In genomic region chr11:114571712-114572111, GRCh38 we compare ENCODE assay signal across 21 cellular contexts. TPM values are rescaled to one million over a fixed set of nuclear protein-coding genes. Genes with fewer than 3 reads are reported as not detected.
A peak's percentile ranks its signal among the peaks of the same experiment; 100 is the strongest.
DNase-seq lines count a peak whose midpoint lies in the region; ATAC-seq, FAIRE-seq and TF ChIP-seq lines count a peak whose summit lies in the region.
"Had no signal": no experiment of that assay in that cellular context is flagged by ENCODE, and none has a peak within 500 bp of the region (broad histone marks: within the 10 kb centered on the region; RNA-seq: fewer than 3 reads in every experiment).

No MANE protein-coding gene starts in this region.

- H2AFZ ChIP-seq in HepG2 (ENCODE audit: low read length) (no peak overlapping the region), SU-DHL-6 (ENCODE audit: low read depth, low read length, severe bottlenecking) (no peak overlapping the region)

- CTCF ChIA-PET in HepG2 (lab: Yijun Ruan, JAX; ENCODE audit: low intra/inter-chr PET ratio, low total read pairs), result interaction anchor here (1.2 kb wide), 1 partner anchor 232 kb away, joined by 3 read pairs; no protein-coding TSS in a partner anchor

- H3K36me3 ChIP-seq in HepG2 (replicated peaks in 1 of 2; ENCODE audit: control insufficient read depth in 1 of 2, insufficient read depth in 2 of 2, low read length in 2 of 2), result no peaks in the 10 kb centered on the region
- H3K36me3 ChIP-seq in right lobe of liver, result no peaks in the 10 kb centered on the region
- H3K36me3 ChIP-seq in SU-DHL-6 (ENCODE audit: low read length), result no peaks in the 10 kb centered on the region

- WGBS in HepG2 (ENCODE audit: low lambda C conversion rate), result 0% methylated on average over 1 of the region's 1 CpG
- 0% methylated on average over 1 of the region's 1 CpG for WGBS in right lobe of liver (ENCODE audit: insufficient coverage, low coverage, low lambda C conversion rate, missing lambda C conversion rate)

- H3K4me1 Mint-ChIP-seq in natural killer cell treated with Interleukin-12 subunit alpha and Interleukin-12 subunit beta and Interleukin-15 and Interleukin-18, amount 100 ng/mL, for 72 hours (ENCODE audit: low read depth in 2 of 2), result no peaks in the 10 kb centered on the region
- H3K4me1 Mint-ChIP-seq: CD4-positive, alpha-beta memory T cell had no signal

- H3K27ac ChIP-seq in HepG2 (ENCODE audit: extremely low read length, insufficient read depth, low read length), result no peak overlapping the region
- H3K27ac ChIP-seq in right lobe of liver, result no peak overlapping the region
- H3K27ac ChIP-seq in SU-DHL-6 (ENCODE audit: low read depth, low read length), result no peak overlapping the region
- H3K27ac ChIP-seq: HL-60 had no signal

- BruUV-seq in HepG2 (replicated peaks; lab: Mats Ljungman, UMichigan), result no TSS peak

- H3K9ac ChIP-seq in HepG2 (ENCODE audit: insufficient read depth, low read depth, low read length), result no peak overlapping the region
- H3K9ac ChIP-seq in SU-DHL-6 (ENCODE audit: low read length), result no peak overlapping the region

- TF ChIP-seq EP300 in HepG2 (IDR thresholded peaks at IDR 0.05; ENCODE audit: low read depth in 2 of 2, low read length in 2 of 2) (no peak), HepG2 (CRISPR knock-in tag; IDR thresholded peaks at IDR 0.05; ENCODE audit: borderline replicate concordance) (no peak)

- FAIRE-seq in HepG2 (lab: Jason Lieb, UNC) (no peak), HTR-8/SVneo (lab: Jason Lieb, UNC) (peak; percentile 48)
- FAIRE-seq: A204.1, D721Med had no signal

- no peaks in the 10 kb centered on the region for H3K9me3 ChIP-seq in HepG2 (ENCODE audit: low read length)
- no peaks in the 10 kb centered on the region for H3K9me3 ChIP-seq in right lobe of liver
- no peaks in the 10 kb centered on the region for H3K9me3 ChIP-seq in SU-DHL-6 (ENCODE audit: insufficient read depth, low read length)

- H3K4me3 Mint-ChIP-seq in natural killer cell treated with Interleukin-12 subunit alpha and Interleukin-12 subunit beta and Interleukin-15 and Interleukin-18, amount 100 ng/mL, for 72 hours, result no peak overlapping the region
- H3K4me3 Mint-ChIP-seq: CD4-positive, alpha-beta memory T cell had no signal

- H3K27me3 Mint-ChIP-seq in natural killer cell treated with Interleukin-12 subunit alpha and Interleukin-12 subunit beta and Interleukin-15 and Interleukin-18, amount 100 ng/mL, for 72 hours, result peaks cover 6 to 26% of the 10 kb centered on the region in 2 donors

- TF ChIP-seq CTCF in HepG2 (CRISPR knock-in tag; IDR thresholded peaks at IDR 0.05), result peak; percentile 31
- no peak for TF ChIP-seq CTCF in right lobe of liver (IDR thresholded peaks at IDR 0.05)
- TF ChIP-seq CTCF in SU-DHL-6 (IDR thresholded peaks at IDR 0.05; ENCODE audit: insufficient read depth, low read length, poor library complexity, severe bottlenecking), result peak; percentile 12
- TF ChIP-seq CTCF in GM13976 (IDR thresholded peaks at IDR 0.05; ENCODE audit: borderline replicate concordance, control extremely low read depth, extremely low read depth, insufficient read depth, missing control alignments), result no peak

- no peaks in the 10 kb centered on the region for H3K4me1 ChIP-seq in HepG2 (ENCODE audit: insufficient read depth, low read length)
- H3K4me1 ChIP-seq in right lobe of liver, result no peaks in the 10 kb centered on the region

- H3K4me2 ChIP-seq in HepG2 (ENCODE audit: low read depth, low read length) (no peak overlapping the region), SU-DHL-6 (ENCODE audit: low read depth, low read length, poor library complexity, severe bottlenecking) (no peak overlapping the region)

- no peaks in the 10 kb centered on the region for H3K9me3 Mint-ChIP-seq in natural killer cell treated with Interleukin-12 subunit alpha and Interleukin-12 subunit beta and Interleukin-15 and Interleukin-18, amount 100 ng/mL, for 72 hours

- H3K27ac Mint-ChIP-seq in natural killer cell treated with Interleukin-12 subunit alpha and Interleukin-12 subunit beta and Interleukin-15 and Interleukin-18, amount 100 ng/mL, for 72 hours, result no peak overlapping the region
- H3K27ac Mint-ChIP-seq: CD4-positive, alpha-beta memory T cell had no signal

- H3K9me2 ChIP-seq in SU-DHL-6 (replicated peaks; ENCODE audit: insufficient read depth, low read length), result no peaks in the 10 kb centered on the region

- intact Hi-C loops in HepG2 (cut with micrococcal nuclease; ENCODE audit: unreplicated experiment) (loop anchor here (2.0 kb wide), 1 partner anchor 223 kb away; no protein-coding TSS in a partner anchor), right lobe of liver (cut with DNase I) (no loop called here), left ventricle myocardium superior (cut with micrococcal nuclease) (no loop called here)

- H3F3A ChIP-seq in SU-DHL-6 (ENCODE audit: insufficient read depth), result no peaks in the 10 kb centered on the region

- no peak for TF ChIP-seq RAD21 in HepG2 (CRISPR knock-in tag; IDR thresholded peaks at IDR 0.05)

- DNase-seq in HepG2 (ENCODE audit: low spot score) (no peak), right lobe of liver (no peak), HTR-8/SVneo (ENCODE audit: insufficient read length, low spot score) (no peak), left ventricle myocardium superior (no peak), GM13976 (ENCODE audit: low spot score) (no peak)
- no peak for DNase-seq in natural killer cell treated with Interleukin-12 subunit alpha and Interleukin-12 subunit beta and Interleukin-15 and Interleukin-18, amount 100 ng/mL, for 72 hours (ENCODE audit: low spot score)
- DNase-seq: DMS79, HCEC 1CT, NCI-H1105 treated with DMSO at 0.1 percent for 48 hours, NCI-H187, NCI-H345, NCI-H524 treated with DMSO at 0.1 percent for 48 hours had no signal

- H3K79me2 ChIP-seq in HepG2 (ENCODE audit: insufficient read depth, low read length) (no peaks in the 10 kb centered on the region), SU-DHL-6 (ENCODE audit: insufficient read depth, low read length) (no peaks in the 10 kb centered on the region)

- H3K27me3 ChIP-seq in HepG2 (ENCODE audit: control insufficient read depth in 1 of 2, insufficient read depth in 2 of 2, low read length in 2 of 2) (no peaks in the 10 kb centered on the region), right lobe of liver (no peaks in the 10 kb centered on the region), SU-DHL-6 (ENCODE audit: low read length) (no peaks in the 10 kb centered on the region)

- POLR2A ChIA-PET in HepG2 (lab: Yijun Ruan, JAX), result no interaction called here

- TF ChIP-seq POLR2A in HepG2 (IDR thresholded peaks at IDR 0.05; ENCODE audit: insufficient read depth in 1 of 2, low read depth in 2 of 2, low read length in 2 of 2) (no peak), right lobe of liver (IDR thresholded peaks at IDR 0.05) (no peak)

- no peak overlapping the region for H3K4me3 ChIP-seq in HepG2 (replicated peaks in 1 of 3; ENCODE audit: insufficient read depth in 1 of 3, low read depth in 2 of 3, low read length in 3 of 3)
- no peak overlapping the region for H3K4me3 ChIP-seq in right lobe of liver
- H3K4me3 ChIP-seq in SU-DHL-6 (ENCODE audit: insufficient read depth, low read length, poor library complexity, severe bottlenecking), result no peak overlapping the region

- in situ Hi-C loops in HepG2 (cut with HindIII; ENCODE audit: extremely low pct_ligation_motif_present, low pct_unique_long_range_greater_than_20kb) (no loop called here), GM13976 (cut with MboI; ENCODE audit: low sequenced_read_pairs, unreplicated experiment) (no loop called here)

- H4K20me1 ChIP-seq in HepG2 (ENCODE audit: insufficient read depth, low read length) (no peaks in the 10 kb centered on the region), SU-DHL-6 (ENCODE audit: low read depth, low read length) (no peaks in the 10 kb centered on the region)

- ATAC-seq in HepG2 (no peak), right lobe of liver (no peak), HG02798 (IDR thresholded peaks at IDR 0.05; ENCODE audit: poor library complexity, unreplicated experiment) (no peak), left ventricle myocardium superior (no peak)
- no peak for ATAC-seq in natural killer cell treated with Interleukin-12 subunit alpha and Interleukin-12 subunit beta and Interleukin-15 and Interleukin-18, amount 100 ng/mL, for 72 hours

- H3K36me3 Mint-ChIP-seq in natural killer cell treated with Interleukin-12 subunit alpha and Interleukin-12 subunit beta and Interleukin-15 and Interleukin-18, amount 100 ng/mL, for 72 hours, result no peaks in the 10 kb centered on the region
- H3K36me3 Mint-ChIP-seq: CD4-positive, alpha-beta memory T cell had no signal

RNA-seq across cellular contexts. Expression of gene NXPE1, which starts 12.0 kb away (rescaled TPM):
- total RNA-seq in HepG2 (2016; rRNA removed; fragmentation: Illumina TruSeq; extraction: Trizol), result not detected in 2 replicates
- total RNA-seq in HepG2 (2016; cell fraction: cytosol; rRNA removed; fragmentation: Illumina TruSeq; extraction: Trizol; ENCODE audit: low read depth), result not detected in 2 replicates
- not detected in 2 replicates for total RNA-seq in HepG2 (2016; cell fraction: insoluble cytoplasmic fraction; rRNA removed; fragmentation: Illumina TruSeq; extraction: Trizol)
- not detected in 2 replicates for total RNA-seq in HepG2 (2016; cell fraction: membrane; rRNA removed; fragmentation: Illumina TruSeq; extraction: Trizol)
- total RNA-seq in HepG2 (2016; cell fraction: nucleus; rRNA removed; fragmentation: Illumina TruSeq; extraction: Trizol), result not detected in 2 replicates
- polyA plus RNA-seq in HepG2 (2011; rRNA removed), result not detected in 2 replicates
- polyA plus RNA-seq in HepG2 (2011; cell fraction: cytosol; rRNA removed), result not detected in 2 replicates
- polyA plus RNA-seq in HepG2 (2011; cell fraction: nucleus; rRNA removed), result not detected in 2 replicates
- polyA plus RNA-seq in HepG2 (2012), result not detected in 2 replicates
- polyA plus RNA-seq in HepG2 (2016; cell fraction: cytosol; fragmentation: Illumina TruSeq; extraction: Trizol; ENCODE audit: low read depth), result not detected in 2 replicates
- not detected in 2 replicates for polyA plus RNA-seq in HepG2 (2016; cell fraction: insoluble cytoplasmic fraction; fragmentation: Illumina TruSeq; extraction: Trizol; ENCODE audit: low read depth)
- polyA plus RNA-seq in HepG2 (2016; cell fraction: membrane; fragmentation: Illumina TruSeq; extraction: Trizol; ENCODE audit: low read depth), result not detected in 2 replicates
- polyA plus RNA-seq in HepG2 (2016; cell fraction: nucleus; fragmentation: Illumina TruSeq; extraction: Trizol; ENCODE audit: insufficient read depth, low read depth), result not detected in 2 replicates
- polyA minus RNA-seq in HepG2 (2011; rRNA and poly(A)+ RNA removed; ENCODE audit: low replicate concordance), result not detected in 2 replicates
- not detected in 2 replicates for polyA minus RNA-seq in HepG2 (2011; cell fraction: cytosol; rRNA and poly(A)+ RNA removed)
- polyA minus RNA-seq in HepG2 (2011; cell fraction: nucleus; rRNA and poly(A)+ RNA removed), result not detected in 2 replicates
- total RNA-seq in right lobe of liver, result not detected
- total RNA-seq in left ventricle myocardium superior, result not detected
- not detected for total RNA-seq in natural killer cell treated with Interleukin-12 subunit alpha and Interleukin-12 subunit beta and Interleukin-15 and Interleukin-18, amount 100 ng/mL, for 72 hours
- total RNA-seq: CD4-positive, alpha-beta memory T cell; LHCN-M2; T-helper 1 cell treated with Interleukin-12 subunit alpha and Interleukin-12 subunit beta and Interleukin-4 antibody, amounts not matched to agents 30 ng/mL and 1 ng/mL, for 36 hours had no signal
- polyA plus RNA-seq: BJ; CD4-positive, alpha-beta memory T cell had no signal

RNA-seq across cellular contexts. Expression of gene NXPE4, which starts 23.9 kb away (rescaled TPM):
- total RNA-seq in HepG2 (2016; rRNA removed; fragmentation: Illumina TruSeq; extraction: Trizol), result not detected in 2 replicates
- total RNA-seq in HepG2 (2016; cell fraction: cytosol; rRNA removed; fragmentation: Illumina TruSeq; extraction: Trizol; ENCODE audit: low read depth), result not detected in 2 replicates
- not detected in 2 replicates for total RNA-seq in HepG2 (2016; cell fraction: insoluble cytoplasmic fraction; rRNA removed; fragmentation: Illumina TruSeq; extraction: Trizol)
- total RNA-seq in HepG2 (2016; cell fraction: membrane; rRNA removed; fragmentation: Illumina TruSeq; extraction: Trizol), result not detected in 2 replicates
- not detected in 2 replicates for total RNA-seq in HepG2 (2016; cell fraction: nucleus; rRNA removed; fragmentation: Illumina TruSeq; extraction: Trizol)
- polyA plus RNA-seq in HepG2 (2011; rRNA removed), result not detected in 2 replicates
- polyA plus RNA-seq in HepG2 (2011; cell fraction: cytosol; rRNA removed), result not detected in 2 replicates
- polyA plus RNA-seq in HepG2 (2011; cell fraction: nucleus; rRNA removed), result not detected in 2 replicates
- polyA plus RNA-seq in HepG2 (2012), result not detected in 2 replicates
- not detected in 2 replicates for polyA plus RNA-seq in HepG2 (2016; cell fraction: cytosol; fragmentation: Illumina TruSeq; extraction: Trizol; ENCODE audit: low read depth)
- not detected in 2 replicates for polyA plus RNA-seq in HepG2 (2016; cell fraction: insoluble cytoplasmic fraction; fragmentation: Illumina TruSeq; extraction: Trizol; ENCODE audit: low read depth)
- not detected in 2 replicates for polyA plus RNA-seq in HepG2 (2016; cell fraction: membrane; fragmentation: Illumina TruSeq; extraction: Trizol; ENCODE audit: low read depth)
- not detected in 2 replicates for polyA plus RNA-seq in HepG2 (2016; cell fraction: nucleus; fragmentation: Illumina TruSeq; extraction: Trizol; ENCODE audit: insufficient read depth, low read depth)
- polyA minus RNA-seq in HepG2 (2011; rRNA and poly(A)+ RNA removed; ENCODE audit: low replicate concordance), result not detected in 2 replicates
- not detected in 2 replicates for polyA minus RNA-seq in HepG2 (2011; cell fraction: cytosol; rRNA and poly(A)+ RNA removed)
- not detected in 2 replicates for polyA minus RNA-seq in HepG2 (2011; cell fraction: nucleus; rRNA and poly(A)+ RNA removed)
- total RNA-seq in right lobe of liver, result not detected
- not detected for total RNA-seq in left ventricle myocardium superior
- total RNA-seq in natural killer cell treated with Interleukin-12 subunit alpha and Interleukin-12 subunit beta and Interleukin-15 and Interleukin-18, amount 100 ng/mL, for 72 hours, result not detected
- total RNA-seq: CD4-positive, alpha-beta memory T cell; LHCN-M2; T-helper 1 cell treated with Interleukin-12 subunit alpha and Interleukin-12 subunit beta and Interleukin-4 antibody, amounts not matched to agents 30 ng/mL and 1 ng/mL, for 36 hours had no signal
- polyA plus RNA-seq: BJ; CD4-positive, alpha-beta memory T cell had no signal

Comparison
In these comparisons a context has a peak if more than half of its experiments do, and no peak if none do; other contexts are left out.
1. CTCF ChIP-seq: peak in HepG2 (single experiment) and SU-DHL-6 (single experiment); none in right lobe of liver (0 of 4) and GM13976 (single experiment).